Comparison of ENCODE assay signal across 8 cellular contexts in the genomic region with DNA sequence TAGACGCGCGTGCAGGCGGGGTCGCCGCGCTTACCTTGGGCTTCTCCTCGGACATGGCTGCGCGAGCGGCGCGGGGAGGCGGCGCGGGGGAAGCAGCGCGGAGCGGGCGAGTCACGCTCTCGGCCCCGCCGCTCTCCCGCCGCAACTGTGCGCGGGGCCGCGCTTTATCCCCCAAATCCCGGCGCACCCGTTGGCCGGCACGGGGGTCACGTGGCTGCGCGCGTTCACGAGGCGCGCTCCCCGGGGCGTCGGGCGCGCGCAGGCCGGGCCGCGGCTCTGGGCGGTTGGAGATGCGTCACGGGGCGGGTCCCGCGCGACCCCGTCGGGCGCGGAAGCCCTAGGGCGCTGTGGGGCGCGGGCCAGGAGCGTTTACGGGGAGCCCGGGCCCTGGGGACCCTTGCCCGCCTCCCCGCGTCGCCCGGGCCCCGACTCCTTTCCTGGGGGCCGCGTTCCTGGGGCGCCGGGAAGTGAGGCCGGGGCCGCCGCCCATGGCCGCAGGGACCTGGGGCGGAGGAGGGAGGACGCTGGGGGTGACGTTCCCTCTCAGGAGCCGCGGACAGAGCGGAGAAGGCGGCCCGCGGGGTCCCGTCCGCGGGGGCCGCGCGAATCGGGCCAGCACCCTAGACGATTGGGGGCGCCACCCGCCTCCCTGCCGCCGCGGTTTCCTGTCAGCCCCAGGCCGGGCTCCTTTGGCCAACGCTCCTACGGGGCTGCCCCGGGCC. TPM values are rescaled to one million over a fixed set of nuclear protein-coding genes. Genes with fewer than 3 reads are reported as not detected.
DNase-seq lines count a peak whose midpoint lies in the region; ATAC-seq, FAIRE-seq and TF ChIP-seq lines count a peak whose summit lies in the region.

A gene (minus strand): TSS at position 149 of the 722 bp plus-strand sequence. CDS start 94 bp downstream, at position 55.

- peaks cover 7 to 21% (median 12%) of the 10 kb centered on the region in 5 donors for H3K9me3 Mint-ChIP-seq in CD8-positive, alpha-beta memory T cell
- peaks cover 0 to 25% (median 13%) of the 10 kb centered on the region in 9 donors for H3K9me3 Mint-ChIP-seq in naive thymus-derived CD8-positive, alpha-beta T cell
- H3K9me3 Mint-ChIP-seq in stimulated activated memory B cell treated with anti-CD40 and anti-IgM and Interleukin-4, amounts not matched to agents 10 μg/mL and 1 μg/mL and 100 μg/mL, for 72 hours = no peaks in the 10 kb centered on the region

- no peaks in the 10 kb centered on the region for H3K27me3 ChIP-seq in CD8-positive, alpha-beta memory T cell (ENCODE audit: insufficient read depth, low read length, poor library complexity, severe bottlenecking)

- peaks cover 7 to 19% (median 9%) of the 10 kb centered on the region in 3 donors for H3K4me1 Mint-ChIP-seq in CD8-positive, alpha-beta memory T cell
- H3K4me1 Mint-ChIP-seq in naive thymus-derived CD8-positive, alpha-beta T cell = peaks cover 8 to 28% (median 9%) of the 10 kb centered on the region in 4 donors
- H3K4me1 Mint-ChIP-seq in stimulated activated memory B cell treated with anti-CD40 and anti-IgM and Interleukin-4, amounts not matched to agents 10 μg/mL and 1 μg/mL and 100 μg/mL, for 72 hours = peaks cover 25% of the 10 kb centered on the region

- peak; percentile 66 for ATAC-seq in GM19372 (IDR thresholded peaks at IDR 0.05; ENCODE audit: low read depth, unreplicated experiment)
- ATAC-seq in HG03565 (IDR thresholded peaks at IDR 0.05; ENCODE audit: unreplicated experiment) = peak; percentile 54
- ATAC-seq in naive thymus-derived CD8-positive, alpha-beta T cell = peak; percentile 79 to 80
- peak; percentile 79 for ATAC-seq in stimulated activated memory B cell treated with anti-CD40 and anti-IgM and Interleukin-4, amounts not matched to agents 10 μg/mL and 1 μg/mL and 100 μg/mL, for 72 hours

- no peaks in the 10 kb centered on the region for H3K27me3 Mint-ChIP-seq in CD8-positive, alpha-beta memory T cell
- no peaks in the 10 kb centered on the region for H3K27me3 Mint-ChIP-seq in naive thymus-derived CD8-positive, alpha-beta T cell
- H3K27me3 Mint-ChIP-seq in stimulated activated memory B cell treated with anti-CD40 and anti-IgM and Interleukin-4, amounts not matched to agents 10 μg/mL and 1 μg/mL and 100 μg/mL, for 72 hours = no peaks in the 10 kb centered on the region

- H3K9me3 ChIP-seq in CD8-positive, alpha-beta memory T cell (ENCODE audit: low read length) = no peaks in the 10 kb centered on the region

- no peak for TF ChIP-seq CTCF in fibroblast of mammary gland (conservative IDR thresholded peaks at IDR 0.05; ENCODE audit: control insufficient read depth, insufficient read depth, low read depth, low read length)

- peaks cover 11% of the 10 kb centered on the region for H3K4me1 ChIP-seq in CD8-positive, alpha-beta memory T cell (ENCODE audit: insufficient read depth, low read length)

- POLR2A ChIA-PET in CD8-positive, alpha-beta memory T cell (lab: Charles Lee) = interaction anchor here (0.5 to 1.6 kb wide), 9 partner anchors 17 to 406 kb away, joined by 3 to 25 read pairs (median 3); a partner anchor contains a TSS
- POLR2A ChIA-PET in naive thymus-derived CD8-positive, alpha-beta T cell (lab: Charles Lee) = interaction anchor here (0.8 to 4.1 kb wide), 7 partner anchors 11 to 113 kb away, joined by 3 to 23 read pairs (median 7); a partner anchor contains a TSS

- peak within 1 kb of the TSS; percentile 62 for H3K4me3 ChIP-seq in CD8-positive, alpha-beta memory T cell (ENCODE audit: low read length)
- peak within 1 kb of the TSS; percentile 66 for H3K4me3 ChIP-seq in fibroblast of mammary gland (ENCODE audit: control insufficient read depth, low read depth, low read length)

- CTCF ChIA-PET in CD8-positive, alpha-beta memory T cell (lab: Charles Lee) = no interaction called here

- FAIRE-seq in RCC 7860 (lab: Jason Lieb, UNC) = no peak

- peak within 1 kb of the TSS; percentile 62 to 85 (median 70) for H3K4me3 Mint-ChIP-seq in CD8-positive, alpha-beta memory T cell
- peak within 1 kb of the TSS; percentile 33 to 82 (median 74) for H3K4me3 Mint-ChIP-seq in naive thymus-derived CD8-positive, alpha-beta T cell
- H3K4me3 Mint-ChIP-seq in stimulated activated memory B cell treated with anti-CD40 and anti-IgM and Interleukin-4, amounts not matched to agents 10 μg/mL and 1 μg/mL and 100 μg/mL, for 72 hours = peak within 1 kb of the TSS; percentile 79

- peaks cover 0 to 8% (median 0%) of the 10 kb centered on the region in 3 donors for H3K36me3 Mint-ChIP-seq in CD8-positive, alpha-beta memory T cell
- H3K36me3 Mint-ChIP-seq in naive thymus-derived CD8-positive, alpha-beta T cell = no peaks in the 10 kb centered on the region
- H3K36me3 Mint-ChIP-seq in stimulated activated memory B cell treated with anti-CD40 and anti-IgM and Interleukin-4, amounts not matched to agents 10 μg/mL and 1 μg/mL and 100 μg/mL, for 72 hours = peaks cover 4% of the 10 kb centered on the region

- no peaks in the 10 kb centered on the region for H3K36me3 ChIP-seq in CD8-positive, alpha-beta memory T cell (ENCODE audit: insufficient read depth, low read length)

- H3K27ac Mint-ChIP-seq in CD8-positive, alpha-beta memory T cell = peak within 1 kb of the TSS in 6 of 8 donors; percentile 26 to 84 (median 62)
- H3K27ac Mint-ChIP-seq in naive thymus-derived CD8-positive, alpha-beta T cell = peak within 1 kb of the TSS in 9 of 10 donors; percentile 65 to 91 (median 84)
- H3K27ac Mint-ChIP-seq in stimulated activated memory B cell treated with anti-CD40 and anti-IgM and Interleukin-4, amounts not matched to agents 10 μg/mL and 1 μg/mL and 100 μg/mL, for 72 hours = peak within 1 kb of the TSS; percentile 70

- peak within 1 kb of the TSS; percentile 80 for H3K27ac ChIP-seq in CD8-positive, alpha-beta memory T cell (ENCODE audit: low read depth, low read length)

- DNase-seq in CD8-positive, alpha-beta memory T cell = peak; percentile 75 to 92 (median 90)
- DNase-seq in RCC 7860 (ENCODE audit: low spot score) (peak; percentile 46), fibroblast of mammary gland (ENCODE audit: low read depth) (peak; percentile 74)
- peak; percentile 59 to 81 for DNase-seq in activated T-helper 1 cell treated with anti-CD3 and anti-CD28 coated beads, Interleukin-2, amount 50 U/mL, for 16 hours (ENCODE audit: low read depth in 1 of 2, low spot score in 1 of 2)
- DNase-seq in naive thymus-derived CD8-positive, alpha-beta T cell = peak; percentile 81 to 93 (median 88)

RNA-seq across cellular contexts. Expression of the gene that starts here (rescaled TPM):
- total RNA-seq in CD8-positive, alpha-beta memory T cell = 10 to 100 TPM; 81.7 to 85.3 TPM
- 88.1 TPM for polyA plus RNA-seq in CD8-positive, alpha-beta memory T cell
- 10 to 100 TPM; 50.2 to 54.6 TPM for total RNA-seq in naive thymus-derived CD8-positive, alpha-beta T cell
- polyA plus RNA-seq in naive thymus-derived CD8-positive, alpha-beta T cell = 10 to 100 TPM; 82.8 to 94.1 (median 86.7) TPM

Comparison
In these comparisons a context has a peak if more than half of its experiments do, and no peak if none do; other contexts are left out.
1. Peak in every context shown above with its lines: DNase-seq, ATAC-seq, H3K4me3 ChIP-seq and H3K27ac ChIP-seq.